Comparison of ENCODE assay signal across 8 cellular contexts in genomic region chr20:63740501-63741353, GRCh38. TPM values are rescaled to one million over a fixed set of nuclear protein-coding genes. Genes with fewer than 3 reads are reported as not detected.
A peak's percentile ranks its signal among the peaks of the same experiment; 100 is the strongest.
DNase-seq lines count a peak whose midpoint lies in the region; ATAC-seq, FAIRE-seq and TF ChIP-seq lines count a peak whose summit lies in the region.

No MANE protein-coding gene starts in this region.

- H3K4me3 ChIP-seq in Panc1 (ENCODE audit: low read depth in 2 of 2, low read length in 2 of 2) (peak overlapping the region; percentile 63 to 66), pancreas (peak overlapping the region; percentile 30 to 64 (median 56))

- BruUV-seq in Panc1 (replicated peaks; lab: Mats Ljungman, UMichigan), result no TSS peak

- H3K27me3 ChIP-seq in Panc1 (ENCODE audit: control insufficient read depth, insufficient read depth, low read length) (no peaks in the 10 kb centered on the region), pancreas (no peaks in the 10 kb centered on the region)

- no peak for FAIRE-seq in pancreas (lab: Jason Lieb, UNC)

- no peak for TF ChIP-seq CTCF in Panc1 (IDR thresholded peaks at IDR 0.05)
- peak in 2 of 4 donors; percentile 10 to 15 for TF ChIP-seq CTCF in pancreas (IDR thresholded peaks at IDR 0.05)

- no peaks in the 10 kb centered on the region; the same call in 1 of the 2 replicates for H3K36me3 ChIP-seq in Panc1 (ENCODE audit: control insufficient read depth, insufficient read depth, low read length)
- H3K36me3 ChIP-seq in pancreas, result peaks cover 0 to 11% (median 6%) of the 10 kb centered on the region in 3 donors

- CTCF ChIA-PET in Panc1 (lab: Charles Lee), result interaction anchor here (0.5 to 0.6 kb wide), 2 partner anchors 31 to 126 kb away, joined by 3 read pairs; no protein-coding TSS in a partner anchor

- WGBS in pancreas, 2 donors, result 2% methylated on average over 43 to 44 of the region's 44 CpGs

- peaks cover 37% of the 10 kb centered on the region for H3K4me1 ChIP-seq in Panc1 (ENCODE audit: control insufficient read depth, insufficient read depth, low read length)
- H3K4me1 ChIP-seq in pancreas, result peaks cover 15 to 27% (median 15%) of the 10 kb centered on the region in 3 donors

- intact Hi-C loops in Panc1 (cut with micrococcal nuclease; ENCODE audit: unreplicated experiment) (no loop called here), left ventricle myocardium superior (cut with micrococcal nuclease) (no loop called here), pancreas (cut with DNase I) (no loop called here)

- POLR2A ChIA-PET in Panc1 (lab: Charles Lee), result interaction anchor here (0.5 to 0.6 kb wide), 4 partner anchors 15 to 202 kb away, joined by 3 to 16 read pairs (median 3); no protein-coding TSS in a partner anchor

- ATAC-seq in Panc1, result peak; percentile 50
- peak; percentile 80 for ATAC-seq in left ventricle myocardium superior
- ATAC-seq in pancreas, result peak; percentile 73 to 87 (median 79)
- ATAC-seq in GM21786 (IDR thresholded peaks at IDR 0.05; ENCODE audit: unreplicated experiment), result no peak
- ATAC-seq in HG03095 (IDR thresholded peaks at IDR 0.05; ENCODE audit: unreplicated experiment), result no peak

- DNase-seq in ELF-1 (ENCODE audit: low read depth, low spot score) (peak; percentile 87), HuH-7.5 (ENCODE audit: low spot score) (peak; percentile 100), Panc1 (ENCODE audit: low read depth, low spot score) (no peak), astrocyte of the hippocampus (ENCODE audit: low read depth, low spot score) (peak; percentile 95), left ventricle myocardium superior (peak; percentile 97), pancreas (peak; percentile 94 to 99 (median 97))

- in situ Hi-C loops in Panc1 (cut with HindIII; ENCODE audit: low pct_unique_long_range_greater_than_20kb, low sequenced_read_pairs), result no loop called here

- H3K9me3 ChIP-seq in Panc1 (ENCODE audit: control insufficient read depth, insufficient read depth, low read depth, low read length), result no peaks in the 10 kb centered on the region
- no peaks in the 10 kb centered on the region for H3K9me3 ChIP-seq in pancreas

- H3K27ac ChIP-seq in Panc1 (ENCODE audit: low read length), result peak overlapping the region; percentile 77
- H3K27ac ChIP-seq in pancreas, result peak overlapping the region; percentile 87 to 95 (median 90)

RNA-seq across cellular contexts. Expression of gene SLC2A4RG, which starts 1.2 kb away (rescaled TPM):
- total RNA-seq in Panc1 (2021; ENCODE audit: unreplicated experiment), result 166 TPM
- 299 TPM for polyA plus RNA-seq in Panc1 (2012; ENCODE audit: insufficient read length)
- 104 TPM for total RNA-seq in left ventricle myocardium superior
- total RNA-seq in pancreas, result 10 to 100 TPM; 25.8 to 44.2 (median 30.6) TPM
- polyA plus RNA-seq in pancreas, result 10 to 100 TPM; 63.2 to 67.1 TPM

RNA-seq across cellular contexts. Expression of gene LIME1, which starts 4.3 kb away (rescaled TPM):
- 15.2 TPM for total RNA-seq in Panc1 (2021; ENCODE audit: unreplicated experiment)
- 8.0 TPM for polyA plus RNA-seq in Panc1 (2012; ENCODE audit: insufficient read length)
- 2.7 TPM for total RNA-seq in left ventricle myocardium superior
- 1 to 10 TPM; 2.6 to 6.0 (median 3.1) TPM for total RNA-seq in pancreas
- polyA plus RNA-seq in pancreas, result 10 to 100 TPM; 44.6 to 46.6 TPM

RNA-seq across cellular contexts. Expression of gene ZGPAT, which starts 32.9 kb away (rescaled TPM):
- total RNA-seq in Panc1 (2021; ENCODE audit: unreplicated experiment), result 35.8 TPM
- polyA plus RNA-seq in Panc1 (2012; ENCODE audit: insufficient read length), result 41.9 TPM
- total RNA-seq in left ventricle myocardium superior, result 16.2 TPM
- total RNA-seq in pancreas, result 10 to 100 TPM in 4 of 6 donors, 1 to 10 TPM in 2; 9.3 to 15.8 (median 11.1) TPM
- polyA plus RNA-seq in pancreas, result 10 to 100 TPM; 42.6 to 61.6 TPM

RNA-seq across cellular contexts. Expression of gene ARFRP1, which starts 33.0 kb away (rescaled TPM):
- total RNA-seq in Panc1 (2021; ENCODE audit: unreplicated experiment) (57.9 TPM), left ventricle myocardium superior (46.5 TPM), pancreas (10 to 100 TPM; 13.9 to 27.0 (median 18.9) TPM)
- polyA plus RNA-seq in Panc1 (2012; ENCODE audit: insufficient read length), result 68.1 TPM
- 10 to 100 TPM; 45.1 to 47.7 TPM for polyA plus RNA-seq in pancreas

RNA-seq across cellular contexts. Expression of gene TNFRSF6B, which starts 44.3 kb away (rescaled TPM):
- total RNA-seq in Panc1 (2021; ENCODE audit: unreplicated experiment), result not detected
- polyA plus RNA-seq in Panc1 (2012; ENCODE audit: insufficient read length), result 1.4 TPM
- 0.64 TPM for total RNA-seq in left ventricle myocardium superior
- 1 to 10 TPM in 4 of 6 donors, under 1 TPM in 2; 0.31 to 2.7 (median 1.7) TPM for total RNA-seq in pancreas
- 10 to 100 TPM; 14.0 to 31.0 TPM for polyA plus RNA-seq in pancreas

Comparison
In these comparisons a context has a peak if more than half of its experiments do, and no peak if none do; other contexts are left out.
1. ATAC-seq: peak in Panc1 (single experiment), left ventricle myocardium superior (single experiment) and pancreas (4 of 4); none in GM21786 (single experiment) and HG03095 (single experiment).